8 cellular contexts compared by ENCODE assay signal in genomic region chr6:10694302-10695085, GRCh38. TPM values are rescaled to one million over a fixed set of nuclear protein-coding genes. Genes with fewer than 3 reads are reported as not detected.
A peak's percentile ranks its signal among the peaks of the same experiment; 100 is the strongest.
DNase-seq lines count a peak whose midpoint lies in the region; ATAC-seq, FAIRE-seq and TF ChIP-seq lines count a peak whose summit lies in the region.

Gene C6orf52, minus strand, starts transcription at chr6:10694616. Its CDS starts 7,066 bp downstream, at chr6:10687550.
Gene PAK1IP1, plus strand, starts transcription at chr6:10694972. Its CDS starts 14 bp downstream, at chr6:10694986.

- H3K4me3 Mint-ChIP-seq in astrocyte (ENCODE audit: unreplicated experiment): peak within 1 kb of the TSS; percentile 97

- peaks cover 7% of the 10 kb centered on the region for H3K36me3 ChIP-seq in astrocyte (ENCODE audit: insufficient read depth, low read length)
- H3K36me3 ChIP-seq in vagina: peaks cover 0 to 24% of the 10 kb centered on the region in 2 donors

- intact Hi-C loops in vagina (cut with DNase I): no loop called here

- peak within 1 kb of the TSS; percentile 100 for H3K27ac Mint-ChIP-seq in astrocyte (ENCODE audit: unreplicated experiment)

- peak in 1 of 2 donors; percentile 66 for TF ChIP-seq POLR2A in vagina (IDR thresholded peaks at IDR 0.05)

- peaks cover 16% of the 10 kb centered on the region for H3K4me1 ChIP-seq in astrocyte (ENCODE audit: insufficient read depth, low read length)
- peaks cover 34% of the 10 kb centered on the region for H3K4me1 ChIP-seq in vagina

- no peaks in the 10 kb centered on the region for H3K9me3 Mint-ChIP-seq in astrocyte (ENCODE audit: unreplicated experiment)

- no peaks in the 10 kb centered on the region for H3K9me3 ChIP-seq in astrocyte (ENCODE audit: insufficient read depth, low read depth, low read length)
- no peaks in the 10 kb centered on the region for H3K9me3 ChIP-seq in vagina

- H4K20me1 ChIP-seq in astrocyte (ENCODE audit: insufficient read depth, low read length): peaks cover 4% of the 10 kb centered on the region

- no peaks in the 10 kb centered on the region for H3K27me3 Mint-ChIP-seq in astrocyte (ENCODE audit: low read depth, unreplicated experiment)

- H3K4me3 ChIP-seq in astrocyte (ENCODE audit: insufficient read depth, low read depth, low read length) (peak within 1 kb of the TSS; percentile 99), vagina (peak within 1 kb of the TSS; percentile 73 to 80)

- peaks cover 20% of the 10 kb centered on the region for H3K4me1 Mint-ChIP-seq in astrocyte (ENCODE audit: low read depth, unreplicated experiment)

- FAIRE-seq in GM18507 (lab: Jason Lieb, UNC) (peak; percentile 89), astrocyte (lab: Jason Lieb, UNC) (no peak)

- H3K27me3 ChIP-seq in astrocyte (ENCODE audit: insufficient read depth, low read length) (no peaks in the 10 kb centered on the region), vagina (no peaks in the 10 kb centered on the region)

- H3K27ac ChIP-seq in astrocyte (ENCODE audit: low read depth, low read length) (peak within 1 kb of the TSS; percentile 97), vagina (peak within 1 kb of the TSS; percentile 90)

- peak within 1 kb of the TSS; percentile 92 for H3K4me2 ChIP-seq in astrocyte (ENCODE audit: low read length)

- TF ChIP-seq CTCF in astrocyte (IDR thresholded peaks at IDR 0.05; ENCODE audit: insufficient read depth, low read depth, low read length) (no peak), vagina (IDR thresholded peaks at IDR 0.05) (no peak)

- H2AFZ ChIP-seq in astrocyte (ENCODE audit: low read depth, low read length): peak within 1 kb of the TSS; percentile 85

- DNase-seq in GM18507 (ENCODE audit: extremely low spot score, insufficient read length, low read depth): peak; percentile 87
- DNase-seq in NCI-H1930 (lab: John Stamatoyannopoulos, UW): peak; percentile 93 to 94
- peak; percentile 89 for DNase-seq in T-helper 22 cell (ENCODE audit: low read depth)
- DNase-seq in astrocyte (ENCODE audit: low read depth): peak; percentile 88
- DNase-seq in hepatic stellate cell (ENCODE audit: low spot score): peak; percentile 94
- DNase-seq in putamen (ENCODE audit: low spot score): peak; percentile 95
- DNase-seq in vagina (ENCODE audit: extremely low spot score in 2 of 2): peak in 1 of 2 donors; percentile 96

- peak within 1 kb of the TSS; percentile 95 for H3K9ac ChIP-seq in astrocyte (ENCODE audit: low read length)

- no peaks in the 10 kb centered on the region for H3K36me3 Mint-ChIP-seq in astrocyte (ENCODE audit: low read depth, unreplicated experiment)

- ATAC-seq in HG02973 (IDR thresholded peaks at IDR 0.05; ENCODE audit: unreplicated experiment): peak; percentile 96

- H3K79me2 ChIP-seq in astrocyte (ENCODE audit: insufficient read depth, low read length): peaks cover 60% of the 10 kb centered on the region

RNA-seq across cellular contexts. Expression of gene C6orf52, which starts in this region (rescaled TPM):
- total RNA-seq in astrocyte (2.3 and 2.9 TPM in 2 replicates), vagina (not detected)

RNA-seq across cellular contexts. Expression of gene PAK1IP1, which starts in this region (rescaled TPM):
- total RNA-seq in astrocyte (20.1 and 21.9 TPM in 2 replicates), vagina (8.8 TPM)
